20 cellular contexts compared by ENCODE assay signal in the genomic region with DNA sequence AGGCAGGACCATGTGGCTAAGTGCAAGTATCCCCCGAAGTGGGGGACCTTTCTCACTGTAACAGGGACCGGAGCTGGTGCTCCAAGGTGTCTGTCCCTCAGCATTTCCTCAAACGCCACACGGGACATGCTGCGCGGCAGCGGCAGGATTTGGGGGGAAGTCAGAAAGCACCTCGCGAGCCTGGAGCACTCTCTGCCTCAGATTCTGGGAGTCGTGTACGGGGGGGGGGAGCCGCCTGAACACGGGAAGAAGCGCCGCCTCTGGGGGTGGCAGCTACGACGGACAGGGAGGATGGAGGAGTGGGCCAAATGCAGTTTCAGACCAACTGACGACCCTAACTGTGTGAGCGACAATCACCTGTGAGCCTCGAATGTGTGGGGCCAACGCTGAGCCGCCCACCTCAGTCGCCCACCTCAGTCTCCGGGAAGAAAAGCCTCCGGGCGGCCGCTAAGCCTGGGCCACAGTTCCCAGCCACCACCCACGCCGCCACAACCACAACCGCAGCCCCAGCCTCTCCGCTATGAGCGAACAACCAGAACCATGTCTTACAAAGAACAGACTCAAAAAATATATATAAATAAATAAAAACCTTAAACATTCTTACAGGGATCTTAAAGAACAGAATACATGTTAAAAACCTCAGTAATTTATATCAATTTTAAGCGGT.
"Had no signal": no experiment of that assay in that cellular context is flagged by ENCODE, and none has a peak within 500 bp of the region (broad histone marks: within the 10 kb centered on the region; RNA-seq: fewer than 3 reads in every experiment).

No MANE protein-coding gene starts in this region.

- H3K4me1 Mint-ChIP-seq: activated naive CD4-positive, alpha-beta T cell treated with anti-CD3 and anti-CD28 coated beads, Interleukin-2, amount 50 U/mL, for 24 hours; brain had no signal

- FAIRE-seq: colon, endothelial cell of umbilical vein, small intestine had no signal

- H3K4me3 Mint-ChIP-seq: activated CD8-positive, alpha-beta T cell treated with anti-CD3 and anti-CD28 coated beads, Interleukin-2, amount 10 ng/mL, durations not matched to agents 7 days and 5 days; activated naive CD4-positive, alpha-beta T cell treated with anti-CD3 and anti-CD28 coated beads, Interleukin-2, amount 50 U/mL, for 24 hours; activated T-helper 1 cell treated with anti-CD3 and anti-CD28 coated beads, Interleukin-12 subunit alpha, Interleukin-12 subunit beta, Interleukin-2, Interleukin-4 antibody, amounts not matched to agents 30 ng/mL and 10 ng/mL and 1 ng/mL, durations not matched to agents 14 hours and 24 hours and 36 hours; brain; natural killer cell treated with Interleukin-12 subunit alpha and Interleukin-12 subunit beta and Interleukin-15 and Interleukin-18, amount 100 ng/mL, for 72 hours; stimulated activated memory B cell treated with anti-CD40 and anti-IgM and Interleukin-4, amounts not matched to agents 10 μg/mL and 1 μg/mL and 100 μg/mL, for 72 hours; type B pancreatic cell had no signal

- DNase-seq: activated CD4-positive, alpha-beta T cell treated with anti-CD3 and anti-CD28 coated beads for 4 hours; activated CD8-positive, alpha-beta T cell treated with anti-CD3 and anti-CD28 coated beads, Interleukin-2, amount 10 ng/mL, durations not matched to agents 7 days and 5 days; activated gamma-delta T cell; central memory CD4-positive, alpha-beta T cell; effector memory CD4-positive, alpha-beta T cell; foreskin melanocyte; hippocampal formation; left ventricle myocardium superior; mammary epithelial cell; nucleus accumbens; small intestine; stimulated activated CD4-positive, alpha-beta T cell treated with anti-CD3 and anti-CD28 coated beads, Interleukin-15, amount 100 ng/mL, for 24 hours had no signal

- H3K27ac Mint-ChIP-seq: activated CD8-positive, alpha-beta T cell treated with anti-CD3 and anti-CD28 coated beads, Interleukin-2, amount 10 ng/mL, durations not matched to agents 7 days and 5 days; activated naive CD4-positive, alpha-beta T cell treated with anti-CD3 and anti-CD28 coated beads, Interleukin-2, amount 50 U/mL, for 24 hours; activated T-helper 1 cell treated with anti-CD3 and anti-CD28 coated beads, Interleukin-12 subunit alpha, Interleukin-12 subunit beta, Interleukin-2, Interleukin-4 antibody, amounts not matched to agents 30 ng/mL and 10 ng/mL and 1 ng/mL, durations not matched to agents 14 hours and 24 hours and 36 hours; natural killer cell treated with Interleukin-12 subunit alpha and Interleukin-12 subunit beta and Interleukin-15 and Interleukin-18, amount 100 ng/mL, for 72 hours; stimulated activated memory B cell treated with anti-CD40 and anti-IgM and Interleukin-4, amounts not matched to agents 10 μg/mL and 1 μg/mL and 100 μg/mL, for 72 hours; type B pancreatic cell had no signal

- H3K9me3 Mint-ChIP-seq: activated naive CD4-positive, alpha-beta T cell treated with anti-CD3 and anti-CD28 coated beads, Interleukin-2, amount 50 U/mL, for 24 hours; activated T-helper 1 cell treated with anti-CD3 and anti-CD28 coated beads, Interleukin-12 subunit alpha, Interleukin-12 subunit beta, Interleukin-2, Interleukin-4 antibody, amounts not matched to agents 30 ng/mL and 10 ng/mL and 1 ng/mL, durations not matched to agents 14 hours and 24 hours and 36 hours; brain; natural killer cell treated with Interleukin-12 subunit alpha and Interleukin-12 subunit beta and Interleukin-15 and Interleukin-18, amount 100 ng/mL, for 72 hours; stimulated activated memory B cell treated with anti-CD40 and anti-IgM and Interleukin-4, amounts not matched to agents 10 μg/mL and 1 μg/mL and 100 μg/mL, for 72 hours; type B pancreatic cell had no signal

- H3K27me3 Mint-ChIP-seq: activated naive CD4-positive, alpha-beta T cell treated with anti-CD3 and anti-CD28 coated beads, Interleukin-2, amount 50 U/mL, for 24 hours; natural killer cell treated with Interleukin-12 subunit alpha and Interleukin-12 subunit beta and Interleukin-15 and Interleukin-18, amount 100 ng/mL, for 72 hours; stimulated activated memory B cell treated with anti-CD40 and anti-IgM and Interleukin-4, amounts not matched to agents 10 μg/mL and 1 μg/mL and 100 μg/mL, for 72 hours; type B pancreatic cell had no signal
